ENCODE assay signal across 30 cellular contexts in the genomic region with DNA sequence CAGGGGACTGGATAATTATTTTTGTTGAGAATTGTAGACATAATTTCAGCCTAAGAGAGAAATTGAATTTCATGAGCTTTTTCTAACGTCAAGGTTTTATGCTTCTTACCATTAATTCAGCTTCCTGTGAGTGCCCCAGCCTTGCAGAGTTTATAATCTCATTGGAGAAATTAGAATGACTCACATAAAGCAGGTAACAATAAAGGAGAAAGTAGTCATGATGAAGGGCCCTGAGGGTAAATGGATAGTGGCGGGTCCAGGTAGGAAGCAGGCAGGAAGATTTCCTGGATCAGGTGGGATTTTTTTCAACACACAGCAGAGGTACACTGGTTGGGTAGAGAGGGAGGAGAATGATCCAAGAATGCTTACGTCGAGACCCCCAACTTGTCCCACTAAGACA.
"Had no signal": no experiment of that assay in that cellular context is flagged by ENCODE, and none has a peak within 500 bp of the region (broad histone marks: within the 10 kb centered on the region; RNA-seq: fewer than 3 reads in every experiment).

No MANE protein-coding gene starts in this region.

- DNase-seq: dermis blood vessel endothelial cell; effector memory CD4-positive, alpha-beta T cell; erythroblast; esophagus squamous epithelium; heart left ventricle; left cardiac atrium; left lung; mesendoderm; midbrain; naive thymus-derived CD4-positive, alpha-beta T cell; stimulated activated CD4-positive, alpha-beta T cell treated with anti-CD3 and anti-CD28 coated beads, Interleukin-12 subunit alpha, Interleukin-12 subunit beta, amount 100 ng/mL, for 4 hours; stimulated activated CD4-positive, alpha-beta T cell treated with anti-CD3 and anti-CD28 coated beads, Interleukin-1b, Interleukin-23, amount 100 ng/mL, for 48 hours; stimulated activated CD4-positive, alpha-beta T cell treated with anti-CD3 and anti-CD28 coated beads, Interleukin-4, amount 100 ng/mL, for 24 hours; stimulated activated naive CD8-positive, alpha-beta T cell treated with anti-CD3 and anti-CD28 coated beads, Interleukin-15, Interleukin-2, amounts not matched to agents 100 U/mL and 50 U/mL, for 24 hours; substantia nigra; testis; tibial artery had no signal

- H2AFZ ChIP-seq: hepatocyte, neural progenitor cell, parathyroid adenoma had no signal

- H3K4me3 ChIP-seq: coronary artery, esophagus squamous epithelium, heart left ventricle, hepatocyte, left lung, neural progenitor cell, right atrium auricular region, smooth muscle cell, testis, tibial artery had no signal

- H3K9ac ChIP-seq: neural progenitor cell, parathyroid adenoma had no signal

- H3K36me3 ChIP-seq: esophagus squamous epithelium, heart left ventricle, left lung, neural progenitor cell, right atrium auricular region, tibial artery had no signal

- H3K36me3 Mint-ChIP-seq: naive thymus-derived CD4-positive, alpha-beta T cell; neural progenitor cell; stimulated activated memory B cell treated with anti-CD40 and anti-IgM and Interleukin-4, amounts not matched to agents 10 μg/mL and 1 μg/mL and 100 μg/mL, for 72 hours; type B pancreatic cell had no signal

- H3K4me2 ChIP-seq: hepatocyte, neural progenitor cell, smooth muscle cell had no signal

- H3K27me3 ChIP-seq: esophagus squamous epithelium, heart left ventricle, hepatocyte, left lung, neural progenitor cell, right atrium auricular region, testis, tibial artery had no signal

- H3K4me1 ChIP-seq: heart left ventricle, left lung, parathyroid adenoma, right atrium auricular region, testis, tibial artery had no signal

- H3K9me3 Mint-ChIP-seq: naive thymus-derived CD4-positive, alpha-beta T cell; nephron; stimulated activated memory B cell treated with anti-CD40 and anti-IgM and Interleukin-4, amounts not matched to agents 10 μg/mL and 1 μg/mL and 100 μg/mL, for 72 hours; type B pancreatic cell had no signal

- H3K4me1 Mint-ChIP-seq: naive thymus-derived CD4-positive, alpha-beta T cell; stimulated activated memory B cell treated with anti-CD40 and anti-IgM and Interleukin-4, amounts not matched to agents 10 μg/mL and 1 μg/mL and 100 μg/mL, for 72 hours had no signal

- H3K27ac Mint-ChIP-seq: naive thymus-derived CD4-positive, alpha-beta T cell; nephron; neural progenitor cell; progenitor cell of endocrine pancreas; stimulated activated memory B cell treated with anti-CD40 and anti-IgM and Interleukin-4, amounts not matched to agents 10 μg/mL and 1 μg/mL and 100 μg/mL, for 72 hours; type B pancreatic cell had no signal

- H3K27ac ChIP-seq: coronary artery, esophagus squamous epithelium, heart left ventricle, hepatocyte, left lung, neural progenitor cell, parathyroid adenoma, right atrium auricular region, testis, tibial artery had no signal

- ATAC-seq: heart left ventricle; left cardiac atrium; left lung; naive thymus-derived CD4-positive, alpha-beta T cell; sciatic nerve; stimulated activated naive CD8-positive, alpha-beta T cell treated with anti-CD3 and anti-CD28 coated beads, Interleukin-15, Interleukin-2, amounts not matched to agents 100 U/mL and 50 U/mL, for 24 hours had no signal

- H3K9me3 ChIP-seq: esophagus squamous epithelium, heart left ventricle, left lung, right atrium auricular region, testis, tibial artery had no signal

- H3K27me3 Mint-ChIP-seq: progenitor cell of endocrine pancreas; stimulated activated memory B cell treated with anti-CD40 and anti-IgM and Interleukin-4, amounts not matched to agents 10 μg/mL and 1 μg/mL and 100 μg/mL, for 72 hours; type B pancreatic cell had no signal

- H3K4me3 Mint-ChIP-seq: naive thymus-derived CD4-positive, alpha-beta T cell; nephron; neural progenitor cell; stimulated activated memory B cell treated with anti-CD40 and anti-IgM and Interleukin-4, amounts not matched to agents 10 μg/mL and 1 μg/mL and 100 μg/mL, for 72 hours; type B pancreatic cell had no signal

- FAIRE-seq: endothelial cell of umbilical vein, frontal cortex had no signal

- H3K79me2 ChIP-seq: hepatocyte, parathyroid adenoma had no signal
